8 cellular contexts compared by ENCODE assay signal in the genomic region with DNA sequence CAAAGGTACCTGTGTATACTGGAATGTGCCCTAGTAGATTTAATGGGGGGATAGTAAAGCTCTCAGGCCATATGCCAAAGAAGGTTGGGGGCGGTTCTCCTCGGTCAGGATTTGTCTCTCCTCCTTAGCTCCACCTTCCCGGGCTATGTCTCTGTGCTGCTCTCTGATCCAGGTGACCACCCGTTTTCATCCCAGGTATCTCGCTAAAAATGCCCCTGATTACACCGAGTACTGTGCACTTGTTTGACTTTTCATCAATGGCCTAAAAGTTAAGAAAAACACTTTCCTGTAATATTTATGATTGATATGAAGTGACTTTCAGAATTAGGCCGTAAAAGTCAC. TPM values are rescaled to one million over a fixed set of nuclear protein-coding genes. Genes with fewer than 3 reads are reported as not detected.
DNase-seq lines count a peak whose midpoint lies in the region; ATAC-seq and TF ChIP-seq lines count a peak whose summit lies in the region.

No MANE protein-coding gene starts in this region.

- H3K36me3 ChIP-seq in heart right ventricle (peaks cover 0 to 65% (median 15%) of the 10 kb centered on the region in 9 donors), SU-DHL-6 (ENCODE audit: low read length) (peaks cover 11% of the 10 kb centered on the region; the same call in 1 of the 2 replicates), sigmoid colon (peaks cover 7 to 62% (median 42%) of the 10 kb centered on the region in 4 donors)

- no peaks in the 10 kb centered on the region for H4K20me1 ChIP-seq in SU-DHL-6 (ENCODE audit: low read depth, low read length)

- TF ChIP-seq POLR2A in sigmoid colon (IDR thresholded peaks at IDR 0.05) = no peak

- H3K79me2 ChIP-seq in SU-DHL-6 (ENCODE audit: insufficient read depth, low read length) = peaks cover 84% of the 10 kb centered on the region

- H3K4me1 ChIP-seq in heart right ventricle = peaks cover 4 to 70% (median 39%) of the 10 kb centered on the region in 9 donors
- peaks cover 0 to 34% (median 33%) of the 10 kb centered on the region in 4 donors for H3K4me1 ChIP-seq in sigmoid colon

- H2AFZ ChIP-seq in SU-DHL-6 (ENCODE audit: low read depth, low read length, severe bottlenecking) = peak overlapping the region; percentile 66

- WGBS in heart right ventricle, 2 donors = 13% methylated on average over 7 of the region's 7 CpGs
- WGBS in sigmoid colon, 2 donors = 5 to 16% methylated on average over 7 of the region's 7 CpGs

- DNase-seq in heart right ventricle (no peak), left cardiac atrium (no peak), fibroblast of villous mesenchyme (ENCODE audit: low read depth) (no peak), sigmoid colon (no peak), SK-N-DZ (ENCODE audit: low spot score) (no peak), amniotic stem cell (lab: John Stamatoyannopoulos, UW) (no peak), NCI-H1436 (lab: John Stamatoyannopoulos, UW) (no peak)

- H3K9me2 ChIP-seq in SU-DHL-6 (replicated peaks; ENCODE audit: insufficient read depth, low read length) = no peaks in the 10 kb centered on the region

- H3K4me3 ChIP-seq in heart right ventricle (peak overlapping the region; percentile 75 to 100 (median 92)), SU-DHL-6 (ENCODE audit: insufficient read depth, low read length, poor library complexity, severe bottlenecking) (peak overlapping the region; percentile 89), fibroblast of villous mesenchyme (ENCODE audit: low read depth, low read length) (peak overlapping the region; percentile 91), sigmoid colon (peak overlapping the region; percentile 63 to 95 (median 84))

- H3K27ac ChIP-seq in heart right ventricle = peak overlapping the region in 9 of 10 donors; percentile 84 to 98 (median 92)
- H3K27ac ChIP-seq in SU-DHL-6 (ENCODE audit: low read depth, low read length) = peak overlapping the region; percentile 88
- H3K27ac ChIP-seq in sigmoid colon = peak overlapping the region; percentile 81 to 87 (median 85)

- H3K9me3 ChIP-seq in heart right ventricle (no peaks in the 10 kb centered on the region), SU-DHL-6 (ENCODE audit: insufficient read depth, low read length) (no peaks in the 10 kb centered on the region), sigmoid colon (no peaks in the 10 kb centered on the region)

- ATAC-seq in heart right ventricle (no peak), left cardiac atrium (no peak)

- H3F3A ChIP-seq in SU-DHL-6 (ENCODE audit: insufficient read depth) = peaks cover 13% of the 10 kb centered on the region

- peak overlapping the region; percentile 77 for H3K4me2 ChIP-seq in SU-DHL-6 (ENCODE audit: low read depth, low read length, poor library complexity, severe bottlenecking)

- TF ChIP-seq EP300 in sigmoid colon (IDR thresholded peaks at IDR 0.05) = no peak

- peak overlapping the region; percentile 98 for H3K9ac ChIP-seq in SU-DHL-6 (ENCODE audit: low read length)

- TF ChIP-seq CTCF in heart right ventricle (IDR thresholded peaks at IDR 0.05) (no peak), SU-DHL-6 (IDR thresholded peaks at IDR 0.05; ENCODE audit: insufficient read depth, low read length, poor library complexity, severe bottlenecking) (no peak), fibroblast of villous mesenchyme (IDR thresholded peaks at IDR 0.05; ENCODE audit: insufficient read depth, low read depth, low read length) (no peak), sigmoid colon (IDR thresholded peaks at IDR 0.05) (no peak)

- intact Hi-C loops in heart right ventricle (cut with DNase I) (loop anchor here in 5 of 10 donors (5.0 to 10.0 kb wide), 4 partner anchors 80 to 145 kb away; a partner anchor contains a TSS), left cardiac atrium (cut with DNase I) (loop anchor here in 1 of 2 donors (5.0 kb wide), 1 partner anchor 145 kb away; no protein-coding TSS in a partner anchor), sigmoid colon (cut with DNase I) (no loop called here)

- H3K27me3 ChIP-seq in heart right ventricle (no peaks in the 10 kb centered on the region), SU-DHL-6 (ENCODE audit: low read length) (no peaks in the 10 kb centered on the region), sigmoid colon (no peaks in the 10 kb centered on the region)

RNA-seq across cellular contexts. Expression of a gene that starts 0.7 kb away (rescaled TPM):
- total RNA-seq in heart right ventricle = 100 to 1,000 TPM in 3 of 10 donors, 10 to 100 TPM in 7; 60.2 to 137 (median 84.3) TPM
- 100 to 1,000 TPM; 187 to 198 TPM for polyA plus RNA-seq in heart right ventricle
- 10 to 100 TPM; 84.2 to 86.1 TPM for total RNA-seq in left cardiac atrium
- total RNA-seq in fibroblast of villous mesenchyme = 22.9 and 37.4 TPM in 2 replicates
- total RNA-seq in sigmoid colon = 10 to 100 TPM; 34.9 to 82.6 (median 55.4) TPM
- 100 to 1,000 TPM in 2 of 3 donors, 10 to 100 TPM in 1; 94.0 to 156 (median 111) TPM for polyA plus RNA-seq in sigmoid colon
- polyA plus RNA-seq in SK-N-DZ (2014; cell fraction: cytosol; rRNA removed) = 41.2 and 51.3 TPM in 2 replicates
- 38.4 and 60.3 TPM in 2 replicates for polyA plus RNA-seq in SK-N-DZ (2014; cell fraction: nucleus; rRNA removed)

RNA-seq across cellular contexts. Expression of a gene that starts 2.3 kb away (rescaled TPM):
- total RNA-seq in heart right ventricle (10 to 100 TPM; 43.4 to 76.9 (median 49.8) TPM), left cardiac atrium (10 to 100 TPM; 47.3 to 50.9 TPM), fibroblast of villous mesenchyme (49.7 and 55.1 TPM in 2 replicates), sigmoid colon (10 to 100 TPM; 32.4 to 59.4 (median 49.2) TPM)
- polyA plus RNA-seq in heart right ventricle (100 to 1,000 TPM in 1 of 2 donors, 10 to 100 TPM in 1; 45.5 to 126 TPM), sigmoid colon (10 to 100 TPM; 65.9 to 77.9 (median 70.9) TPM)
- polyA plus RNA-seq in SK-N-DZ (2014; cell fraction: cytosol; rRNA removed) = 34.0 and 40.7 TPM in 2 replicates
- 30.7 and 33.6 TPM in 2 replicates for polyA plus RNA-seq in SK-N-DZ (2014; cell fraction: nucleus; rRNA removed)
